In the genomic region with DNA sequence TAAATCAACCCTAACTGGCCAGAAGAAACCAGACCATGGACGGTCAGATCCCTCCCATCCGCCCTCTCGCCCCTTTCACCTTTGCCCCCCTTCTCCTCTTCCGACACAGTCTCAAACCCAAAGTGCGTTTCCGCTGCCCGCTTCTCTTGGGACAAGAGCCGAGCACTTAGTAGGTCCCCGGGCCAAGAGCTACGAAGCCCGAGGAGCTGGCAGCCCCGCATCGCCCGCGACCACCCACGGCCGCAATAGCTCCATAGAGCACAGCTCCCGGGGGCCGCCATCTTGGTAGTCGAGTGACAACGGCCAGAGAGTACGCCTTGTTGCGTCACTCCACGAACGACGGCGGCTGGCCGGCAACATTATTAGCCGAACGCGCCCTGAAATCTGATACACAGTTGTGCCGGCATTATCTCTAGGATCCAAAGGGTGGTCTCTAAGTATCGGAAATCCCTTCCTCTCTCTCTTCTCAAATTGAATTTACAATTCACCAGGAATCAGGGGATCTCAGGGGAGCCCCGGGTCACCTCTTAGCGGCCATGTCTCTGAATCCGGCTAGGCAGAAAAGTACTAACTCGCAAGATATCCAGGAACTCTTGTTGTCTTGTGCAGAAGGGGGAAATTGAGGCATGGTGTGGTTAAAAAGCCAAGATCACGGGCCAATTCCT, we compare ENCODE assay signal across 1 cellular context.
TF ChIP-seq lines count a peak whose summit lies in the region.

A gene with protein sequence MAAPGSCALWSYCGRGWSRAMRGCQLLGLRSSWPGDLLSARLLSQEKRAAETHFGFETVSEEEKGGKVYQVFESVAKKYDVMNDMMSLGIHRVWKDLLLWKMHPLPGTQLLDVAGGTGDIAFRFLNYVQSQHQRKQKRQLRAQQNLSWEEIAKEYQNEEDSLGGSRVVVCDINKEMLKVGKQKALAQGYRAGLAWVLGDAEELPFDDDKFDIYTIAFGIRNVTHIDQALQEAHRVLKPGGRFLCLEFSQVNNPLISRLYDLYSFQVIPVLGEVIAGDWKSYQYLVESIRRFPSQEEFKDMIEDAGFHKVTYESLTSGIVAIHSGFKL (minus strand): TSS at position 298 of the 665 bp plus-strand sequence. CDS start 17 bp downstream, at position 281.

TF ChIP-seq in GM12878, 131 proteins besides CTCF, POLR2A, EP300 and RAD21 (continued from another document and continues in another):
- TF ChIP-seq, protein P1, sequence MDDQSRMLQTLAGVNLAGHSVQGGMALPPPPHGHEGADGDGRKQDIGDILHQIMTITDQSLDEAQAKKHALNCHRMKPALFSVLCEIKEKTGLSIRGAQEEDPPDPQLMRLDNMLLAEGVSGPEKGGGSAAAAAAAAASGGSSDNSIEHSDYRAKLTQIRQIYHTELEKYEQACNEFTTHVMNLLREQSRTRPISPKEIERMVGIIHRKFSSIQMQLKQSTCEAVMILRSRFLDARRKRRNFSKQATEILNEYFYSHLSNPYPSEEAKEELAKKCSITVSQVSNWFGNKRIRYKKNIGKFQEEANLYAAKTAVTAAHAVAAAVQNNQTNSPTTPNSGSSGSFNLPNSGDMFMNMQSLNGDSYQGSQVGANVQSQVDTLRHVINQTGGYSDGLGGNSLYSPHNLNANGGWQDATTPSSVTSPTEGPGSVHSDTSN (IDR thresholded peaks at IDR 0.05; ENCODE audit: insufficient replicate concordance, low read depth, low read length): peak; percentile 16
- TF ChIP-seq RELA (IDR thresholded peaks at IDR 0.05; ENCODE audit: borderline replicate concordance, partially characterized antibody): peak; percentile 44
- TF ChIP-seq SREBF1 (IDR thresholded peaks at IDR 0.05; ENCODE audit: low read length): no peak
- no peak for TF ChIP-seq DPF2 (IDR thresholded peaks at IDR 0.05)
- no peak for TF ChIP-seq SMC3 (IDR thresholded peaks at IDR 0.05; ENCODE audit: borderline replicate concordance, low read length)
- TF ChIP-seq STAT1 (conservative IDR thresholded peaks at IDR 0.05): peak; percentile 94; the same call in 1 of the 2 replicates
- peak; percentile 17 to 42; a peak in 2 of 4 replicates for TF ChIP-seq IKZF2 (IDR thresholded peaks at IDR 0.05)
- TF ChIP-seq, protein P2, sequence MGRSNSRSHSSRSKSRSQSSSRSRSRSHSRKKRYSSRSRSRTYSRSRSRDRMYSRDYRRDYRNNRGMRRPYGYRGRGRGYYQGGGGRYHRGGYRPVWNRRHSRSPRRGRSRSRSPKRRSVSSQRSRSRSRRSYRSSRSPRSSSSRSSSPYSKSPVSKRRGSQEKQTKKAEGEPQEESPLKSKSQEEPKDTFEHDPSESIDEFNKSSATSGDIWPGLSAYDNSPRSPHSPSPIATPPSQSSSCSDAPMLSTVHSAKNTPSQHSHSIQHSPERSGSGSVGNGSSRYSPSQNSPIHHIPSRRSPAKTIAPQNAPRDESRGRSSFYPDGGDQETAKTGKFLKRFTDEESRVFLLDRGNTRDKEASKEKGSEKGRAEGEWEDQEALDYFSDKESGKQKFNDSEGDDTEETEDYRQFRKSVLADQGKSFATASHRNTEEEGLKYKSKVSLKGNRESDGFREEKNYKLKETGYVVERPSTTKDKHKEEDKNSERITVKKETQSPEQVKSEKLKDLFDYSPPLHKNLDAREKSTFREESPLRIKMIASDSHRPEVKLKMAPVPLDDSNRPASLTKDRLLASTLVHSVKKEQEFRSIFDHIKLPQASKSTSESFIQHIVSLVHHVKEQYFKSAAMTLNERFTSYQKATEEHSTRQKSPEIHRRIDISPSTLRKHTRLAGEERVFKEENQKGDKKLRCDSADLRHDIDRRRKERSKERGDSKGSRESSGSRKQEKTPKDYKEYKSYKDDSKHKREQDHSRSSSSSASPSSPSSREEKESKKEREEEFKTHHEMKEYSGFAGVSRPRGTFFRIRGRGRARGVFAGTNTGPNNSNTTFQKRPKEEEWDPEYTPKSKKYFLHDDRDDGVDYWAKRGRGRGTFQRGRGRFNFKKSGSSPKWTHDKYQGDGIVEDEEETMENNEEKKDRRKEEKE (IDR thresholded peaks at IDR 0.05): no peak
- peak; percentile 63 for TF ChIP-seq PML (IDR thresholded peaks at IDR 0.05; ENCODE audit: low read length)
- TF ChIP-seq BACH1 (IDR thresholded peaks at IDR 0.05; ENCODE audit: borderline replicate concordance): 0 out of 2 replicates have a peak, but pooled peaks have one; percentile 21
- TF ChIP-seq, protein P3, sequence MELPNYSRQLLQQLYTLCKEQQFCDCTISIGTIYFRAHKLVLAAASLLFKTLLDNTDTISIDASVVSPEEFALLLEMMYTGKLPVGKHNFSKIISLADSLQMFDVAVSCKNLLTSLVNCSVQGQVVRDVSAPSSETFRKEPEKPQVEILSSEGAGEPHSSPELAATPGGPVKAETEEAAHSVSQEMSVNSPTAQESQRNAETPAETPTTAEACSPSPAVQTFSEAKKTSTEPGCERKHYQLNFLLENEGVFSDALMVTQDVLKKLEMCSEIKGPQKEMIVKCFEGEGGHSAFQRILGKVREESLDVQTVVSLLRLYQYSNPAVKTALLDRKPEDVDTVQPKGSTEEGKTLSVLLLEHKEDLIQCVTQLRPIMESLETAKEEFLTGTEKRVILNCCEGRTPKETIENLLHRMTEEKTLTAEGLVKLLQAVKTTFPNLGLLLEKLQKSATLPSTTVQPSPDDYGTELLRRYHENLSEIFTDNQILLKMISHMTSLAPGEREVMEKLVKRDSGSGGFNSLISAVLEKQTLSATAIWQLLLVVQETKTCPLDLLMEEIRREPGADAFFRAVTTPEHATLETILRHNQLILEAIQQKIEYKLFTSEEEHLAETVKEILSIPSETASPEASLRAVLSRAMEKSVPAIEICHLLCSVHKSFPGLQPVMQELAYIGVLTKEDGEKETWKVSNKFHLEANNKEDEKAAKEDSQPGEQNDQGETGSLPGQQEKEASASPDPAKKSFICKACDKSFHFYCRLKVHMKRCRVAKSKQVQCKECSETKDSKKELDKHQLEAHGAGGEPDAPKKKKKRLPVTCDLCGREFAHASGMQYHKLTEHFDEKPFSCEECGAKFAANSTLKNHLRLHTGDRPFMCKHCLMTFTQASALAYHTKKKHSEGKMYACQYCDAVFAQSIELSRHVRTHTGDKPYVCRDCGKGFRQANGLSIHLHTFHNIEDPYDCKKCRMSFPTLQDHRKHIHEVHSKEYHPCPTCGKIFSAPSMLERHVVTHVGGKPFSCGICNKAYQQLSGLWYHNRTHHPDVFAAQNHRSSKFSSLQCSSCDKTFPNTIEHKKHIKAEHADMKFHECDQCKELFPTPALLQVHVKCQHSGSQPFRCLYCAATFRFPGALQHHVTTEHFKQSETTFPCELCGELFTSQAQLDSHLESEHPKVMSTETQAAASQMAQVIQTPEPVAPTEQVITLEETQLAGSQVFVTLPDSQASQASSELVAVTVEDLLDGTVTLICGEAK (IDR thresholded peaks at IDR 0.05; ENCODE audit: borderline replicate concordance): peak; percentile 30; the same call in 1 of the 2 replicates
- peak; percentile 77 for TF ChIP-seq CBFB (IDR thresholded peaks at IDR 0.05; ENCODE audit: low read depth)
- no peak for TF ChIP-seq RAD51 (IDR thresholded peaks at IDR 0.05)
- TF ChIP-seq MEF2A (IDR thresholded peaks at IDR 0.05; ENCODE audit: insufficient read depth, low read depth, low read length): 0 out of 2 replicates have a peak, but pooled peaks have one; percentile 22
- TF ChIP-seq TCF12 (IDR thresholded peaks at IDR 0.05; ENCODE audit: low read depth, low read length): no peak
- no peak for TF ChIP-seq GABPA (IDR thresholded peaks at IDR 0.05; ENCODE audit: low read depth)
- TF ChIP-seq, protein P4, sequence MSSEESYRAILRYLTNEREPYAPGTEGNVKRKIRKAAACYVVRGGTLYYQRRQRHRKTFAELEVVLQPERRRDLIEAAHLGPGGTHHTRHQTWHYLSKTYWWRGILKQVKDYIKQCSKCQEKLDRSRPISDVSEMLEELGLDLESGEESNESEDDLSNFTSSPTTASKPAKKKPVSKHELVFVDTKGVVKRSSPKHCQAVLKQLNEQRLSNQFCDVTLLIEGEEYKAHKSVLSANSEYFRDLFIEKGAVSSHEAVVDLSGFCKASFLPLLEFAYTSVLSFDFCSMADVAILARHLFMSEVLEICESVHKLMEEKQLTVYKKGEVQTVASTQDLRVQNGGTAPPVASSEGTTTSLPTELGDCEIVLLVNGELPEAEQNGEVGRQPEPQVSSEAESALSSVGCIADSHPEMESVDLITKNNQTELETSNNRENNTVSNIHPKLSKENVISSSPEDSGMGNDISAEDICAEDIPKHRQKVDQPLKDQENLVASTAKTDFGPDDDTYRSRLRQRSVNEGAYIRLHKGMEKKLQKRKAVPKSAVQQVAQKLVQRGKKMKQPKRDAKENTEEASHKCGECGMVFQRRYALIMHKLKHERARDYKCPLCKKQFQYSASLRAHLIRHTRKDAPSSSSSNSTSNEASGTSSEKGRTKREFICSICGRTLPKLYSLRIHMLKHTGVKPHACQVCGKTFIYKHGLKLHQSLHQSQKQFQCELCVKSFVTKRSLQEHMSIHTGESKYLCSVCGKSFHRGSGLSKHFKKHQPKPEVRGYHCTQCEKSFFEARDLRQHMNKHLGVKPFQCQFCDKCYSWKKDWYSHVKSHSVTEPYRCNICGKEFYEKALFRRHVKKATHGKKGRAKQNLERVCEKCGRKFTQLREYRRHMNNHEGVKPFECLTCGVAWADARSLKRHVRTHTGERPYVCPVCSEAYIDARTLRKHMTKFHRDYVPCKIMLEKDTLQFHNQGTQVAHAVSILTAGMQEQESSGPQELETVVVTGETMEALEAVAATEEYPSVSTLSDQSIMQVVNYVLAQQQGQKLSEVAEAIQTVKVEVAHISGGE (CRISPR knock-in tag; IDR thresholded peaks at IDR 0.05): no peak
- peak; percentile 58; the same call in 1 of the 2 replicates for TF ChIP-seq HDGF (IDR thresholded peaks at IDR 0.05)
- TF ChIP-seq LARP7 (IDR thresholded peaks at IDR 0.05): peak; percentile 80
- TF ChIP-seq, protein P5, sequence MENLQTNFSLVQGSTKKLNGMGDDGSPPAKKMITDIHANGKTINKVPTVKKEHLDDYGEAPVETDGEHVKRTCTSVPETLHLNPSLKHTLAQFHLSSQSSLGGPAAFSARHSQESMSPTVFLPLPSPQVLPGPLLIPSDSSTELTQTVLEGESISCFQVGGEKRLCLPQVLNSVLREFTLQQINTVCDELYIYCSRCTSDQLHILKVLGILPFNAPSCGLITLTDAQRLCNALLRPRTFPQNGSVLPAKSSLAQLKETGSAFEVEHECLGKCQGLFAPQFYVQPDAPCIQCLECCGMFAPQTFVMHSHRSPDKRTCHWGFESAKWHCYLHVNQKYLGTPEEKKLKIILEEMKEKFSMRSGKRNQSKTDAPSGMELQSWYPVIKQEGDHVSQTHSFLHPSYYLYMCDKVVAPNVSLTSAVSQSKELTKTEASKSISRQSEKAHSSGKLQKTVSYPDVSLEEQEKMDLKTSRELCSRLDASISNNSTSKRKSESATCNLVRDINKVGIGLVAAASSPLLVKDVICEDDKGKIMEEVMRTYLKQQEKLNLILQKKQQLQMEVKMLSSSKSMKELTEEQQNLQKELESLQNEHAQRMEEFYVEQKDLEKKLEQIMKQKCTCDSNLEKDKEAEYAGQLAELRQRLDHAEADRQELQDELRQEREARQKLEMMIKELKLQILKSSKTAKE (IDR thresholded peaks at IDR 0.05; ENCODE audit: low read depth, poor library complexity, severe bottlenecking): peak; percentile 58
- 0 out of 2 replicates have a peak, but pooled peaks have one; percentile 70 for TF ChIP-seq HDAC2 (IDR thresholded peaks at IDR 0.05)
- TF ChIP-seq TARDBP (IDR thresholded peaks at IDR 0.05; ENCODE audit: borderline replicate concordance): peak; percentile 15; the same call in 1 of the 2 replicates
- no peak for TF ChIP-seq KAT2A (conservative IDR thresholded peaks at IDR 0.05; ENCODE audit: control insufficient read depth, low read depth, low read length)
- no peak for TF ChIP-seq CBX5 (IDR thresholded peaks at IDR 0.05; ENCODE audit: low read depth)
- TF ChIP-seq, protein P6, sequence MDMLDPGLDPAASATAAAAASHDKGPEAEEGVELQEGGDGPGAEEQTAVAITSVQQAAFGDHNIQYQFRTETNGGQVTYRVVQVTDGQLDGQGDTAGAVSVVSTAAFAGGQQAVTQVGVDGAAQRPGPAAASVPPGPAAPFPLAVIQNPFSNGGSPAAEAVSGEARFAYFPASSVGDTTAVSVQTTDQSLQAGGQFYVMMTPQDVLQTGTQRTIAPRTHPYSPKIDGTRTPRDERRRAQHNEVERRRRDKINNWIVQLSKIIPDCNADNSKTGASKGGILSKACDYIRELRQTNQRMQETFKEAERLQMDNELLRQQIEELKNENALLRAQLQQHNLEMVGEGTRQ (IDR thresholded peaks at IDR 0.05; ENCODE audit: borderline replicate concordance, low read depth, low read length): no peak
- TF ChIP-seq SIX5 (IDR thresholded peaks at IDR 0.05; ENCODE audit: low read depth, low read length, severe bottlenecking): peak; percentile 63
- TF ChIP-seq NR2C1 (IDR thresholded peaks at IDR 0.05): peak; percentile 93
- no peak for TF ChIP-seq ZNF622 (IDR thresholded peaks at IDR 0.05)
- 0 out of 2 replicates have a peak, but pooled peaks have one; percentile 12 for TF ChIP-seq FOXM1 (IDR thresholded peaks at IDR 0.05; ENCODE audit: low read depth, low read length)
- TF ChIP-seq CEBPB (IDR thresholded peaks at IDR 0.05; ENCODE audit: borderline replicate concordance in 1 of 2, low read depth in 2 of 2, low read length in 2 of 2): peak in 1 of 2 experiments; percentile 69; a peak in 2 of 4 replicates
- TF ChIP-seq, protein P7, sequence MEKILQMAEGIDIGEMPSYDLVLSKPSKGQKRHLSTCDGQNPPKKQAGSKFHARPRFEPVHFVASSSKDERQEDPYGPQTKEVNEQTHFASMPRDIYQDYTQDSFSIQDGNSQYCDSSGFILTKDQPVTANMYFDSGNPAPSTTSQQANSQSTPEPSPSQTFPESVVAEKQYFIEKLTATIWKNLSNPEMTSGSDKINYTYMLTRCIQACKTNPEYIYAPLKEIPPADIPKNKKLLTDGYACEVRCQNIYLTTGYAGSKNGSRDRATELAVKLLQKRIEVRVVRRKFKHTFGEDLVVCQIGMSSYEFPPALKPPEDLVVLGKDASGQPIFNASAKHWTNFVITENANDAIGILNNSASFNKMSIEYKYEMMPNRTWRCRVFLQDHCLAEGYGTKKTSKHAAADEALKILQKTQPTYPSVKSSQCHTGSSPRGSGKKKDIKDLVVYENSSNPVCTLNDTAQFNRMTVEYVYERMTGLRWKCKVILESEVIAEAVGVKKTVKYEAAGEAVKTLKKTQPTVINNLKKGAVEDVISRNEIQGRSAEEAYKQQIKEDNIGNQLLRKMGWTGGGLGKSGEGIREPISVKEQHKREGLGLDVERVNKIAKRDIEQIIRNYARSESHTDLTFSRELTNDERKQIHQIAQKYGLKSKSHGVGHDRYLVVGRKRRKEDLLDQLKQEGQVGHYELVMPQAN (conservative IDR thresholded peaks at IDR 0.05): peak; percentile 83
- 0 out of 2 replicates have a peak, but pooled peaks have one; percentile 30 for TF ChIP-seq SMARCA5 (IDR thresholded peaks at IDR 0.05)
- TF ChIP-seq, protein P8, sequence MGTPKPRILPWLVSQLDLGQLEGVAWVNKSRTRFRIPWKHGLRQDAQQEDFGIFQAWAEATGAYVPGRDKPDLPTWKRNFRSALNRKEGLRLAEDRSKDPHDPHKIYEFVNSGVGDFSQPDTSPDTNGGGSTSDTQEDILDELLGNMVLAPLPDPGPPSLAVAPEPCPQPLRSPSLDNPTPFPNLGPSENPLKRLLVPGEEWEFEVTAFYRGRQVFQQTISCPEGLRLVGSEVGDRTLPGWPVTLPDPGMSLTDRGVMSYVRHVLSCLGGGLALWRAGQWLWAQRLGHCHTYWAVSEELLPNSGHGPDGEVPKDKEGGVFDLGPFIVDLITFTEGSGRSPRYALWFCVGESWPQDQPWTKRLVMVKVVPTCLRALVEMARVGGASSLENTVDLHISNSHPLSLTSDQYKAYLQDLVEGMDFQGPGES (IDR thresholded peaks at IDR 0.05): peak; percentile 37; the same call in 1 of the 2 replicates
- peak; percentile 75 for TF ChIP-seq KLF5 (IDR thresholded peaks at IDR 0.05; ENCODE audit: partially characterized antibody)
- TF ChIP-seq CREM (IDR thresholded peaks at IDR 0.05; ENCODE audit: low read depth): peak; percentile 97
- peak; percentile 75; the same call in 1 of the 2 replicates for TF ChIP-seq SMAD5 (IDR thresholded peaks at IDR 0.05; ENCODE audit: low read depth)
- TF ChIP-seq TAF1 (IDR thresholded peaks at IDR 0.05; ENCODE audit: borderline replicate concordance, low read depth, low read length): peak; percentile 94
- peak; percentile 98 for TF ChIP-seq CREB1 (IDR thresholded peaks at IDR 0.05; ENCODE audit: low read depth)
